Comparison of ENCODE assay signal across 32 cellular contexts in the genomic region with DNA sequence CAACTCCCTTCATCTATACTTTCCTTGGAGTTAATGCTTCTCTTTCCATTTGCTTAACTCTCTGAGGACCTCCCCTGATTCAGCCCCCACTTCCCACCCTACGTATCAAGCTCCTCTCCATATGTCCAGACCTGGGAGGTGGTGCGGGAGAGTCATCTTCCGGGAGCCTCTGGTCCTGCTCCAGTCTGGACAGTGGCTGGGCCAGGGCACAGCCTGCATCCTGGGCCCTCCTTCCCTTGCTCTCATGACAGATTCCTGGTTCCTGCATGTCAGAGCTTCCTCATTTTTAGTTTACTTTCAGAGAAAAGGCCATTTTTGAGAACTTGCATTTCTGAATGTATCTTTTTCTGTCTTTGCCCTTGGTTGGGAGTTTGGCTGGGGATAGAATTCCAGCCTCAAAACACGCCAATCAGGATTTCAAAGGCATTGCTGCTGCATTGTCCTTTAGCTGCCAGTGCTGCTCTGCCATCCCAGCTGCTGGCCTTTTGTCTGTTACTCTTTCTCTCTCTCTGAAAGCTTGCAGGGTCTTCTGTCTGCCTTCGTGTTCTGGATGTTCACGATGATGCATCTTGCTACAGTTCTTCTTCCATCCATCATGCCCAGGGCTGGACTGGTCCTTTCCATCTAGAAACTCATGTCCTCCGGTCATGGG. TPM values are rescaled to one million over a fixed set of nuclear protein-coding genes. Genes with fewer than 3 reads are reported as not detected.
"Had no signal": no experiment of that assay in that cellular context is flagged by ENCODE, and none has a peak within 500 bp of the region (broad histone marks: within the 10 kb centered on the region; RNA-seq: fewer than 3 reads in every experiment).

No MANE protein-coding gene starts in this region.

- ATAC-seq: activated CD4-positive, alpha-beta T cell treated with anti-CD3 and anti-CD28 coated beads for 36 hours; activated CD4-positive, CD25-positive, alpha-beta regulatory T cell treated with anti-CD3 and anti-CD28 coated beads, Interleukin-2, amount 50 U/mL, for 24 hours; activated naive CD4-positive, alpha-beta T cell treated with anti-CD3 and anti-CD28 coated beads, Interleukin-2, amount 50 U/mL, for 72 hours; activated T-cell treated with anti-CD3 and anti-CD28 coated beads, Interleukin-2, amount 50 U/mL, for 4 hours; body of pancreas; WTC11 had no signal

- H3K4me1 ChIP-seq: adrenal gland, body of pancreas, breast epithelium, SJCRH30 had no signal

- H3K4me3 Mint-ChIP-seq: activated CD4-positive, alpha-beta memory T cell treated with anti-CD3 and anti-CD28 coated beads for 36 hours; activated CD4-positive, alpha-beta T cell treated with anti-CD3 and anti-CD28 coated beads for 36 hours; activated naive CD4-positive, alpha-beta T cell treated with anti-CD3 and anti-CD28 coated beads for 36 hours; activated T-cell treated with anti-CD3 and anti-CD28 coated beads, Interleukin-2, amount 50 U/mL, for 4 hours; activated T-helper 1 cell treated with anti-CD3 and anti-CD28 coated beads, Interleukin-12 subunit alpha, Interleukin-12 subunit beta, Interleukin-2, Interleukin-4 antibody, amounts not matched to agents 30 ng/mL and 10 ng/mL and 1 ng/mL, durations not matched to agents 14 hours and 24 hours and 36 hours; T-helper 1 cell treated with Interleukin-12 subunit alpha and Interleukin-12 subunit beta and Interleukin-4 antibody, amounts not matched to agents 30 μg/mL and 1 μg/mL, for 36 hours; T-helper 2 cell treated with Interferon-gamma antibody and Interleukin-4, amounts not matched to agents 5 μg/mL and 100 μg/mL, for 36 hours; WTC11 had no signal

- H3K4me3 ChIP-seq: adrenal gland, body of pancreas, breast epithelium, MG63, SJCRH30, SK-N-MC had no signal

- H3K27me3 ChIP-seq: adrenal gland, breast epithelium had no signal

- H3K9me3 ChIP-seq: adrenal gland, body of pancreas, breast epithelium, MG63, SJCRH30 had no signal

- H3K27ac Mint-ChIP-seq: activated CD4-positive, alpha-beta memory T cell treated with anti-CD3 and anti-CD28 coated beads for 36 hours; activated CD4-positive, alpha-beta T cell treated with anti-CD3 and anti-CD28 coated beads for 36 hours; activated naive CD4-positive, alpha-beta T cell treated with anti-CD3 and anti-CD28 coated beads for 36 hours; activated naive CD4-positive, alpha-beta T cell treated with anti-CD3 and anti-CD28 coated beads, Interleukin-2, amount 50 U/mL, for 72 hours; activated T-helper 1 cell treated with anti-CD3 and anti-CD28 coated beads, Interleukin-12 subunit alpha, Interleukin-12 subunit beta, Interleukin-2, Interleukin-4 antibody, amounts not matched to agents 30 ng/mL and 10 ng/mL and 1 ng/mL, durations not matched to agents 14 hours and 24 hours and 36 hours; T-helper 1 cell treated with Interleukin-12 subunit alpha and Interleukin-12 subunit beta and Interleukin-4 antibody, amounts not matched to agents 30 μg/mL and 1 μg/mL, for 36 hours; T-helper 2 cell treated with Interferon-gamma antibody and Interleukin-4, amounts not matched to agents 5 μg/mL and 100 μg/mL, for 36 hours; WTC11 had no signal

- H3K27me3 Mint-ChIP-seq: activated CD4-positive, alpha-beta memory T cell treated with anti-CD3 and anti-CD28 coated beads for 36 hours; activated CD4-positive, alpha-beta T cell treated with anti-CD3 and anti-CD28 coated beads for 36 hours had no signal

- H3K27ac ChIP-seq: adrenal gland, body of pancreas, breast epithelium, SJCRH30, SK-N-MC had no signal

- H3K4me1 Mint-ChIP-seq: activated CD4-positive, alpha-beta T cell treated with anti-CD3 and anti-CD28 coated beads for 36 hours had no signal

- H3K36me3 ChIP-seq: adrenal gland, breast epithelium, MG63, SJCRH30 had no signal

- H3K36me3 Mint-ChIP-seq: activated CD4-positive, alpha-beta memory T cell treated with anti-CD3 and anti-CD28 coated beads for 36 hours; activated naive CD4-positive, alpha-beta T cell treated with anti-CD3 and anti-CD28 coated beads, Interleukin-2, amount 50 U/mL, for 72 hours; WTC11 had no signal

- H3K9me3 Mint-ChIP-seq: activated CD4-positive, alpha-beta memory T cell treated with anti-CD3 and anti-CD28 coated beads for 36 hours; activated naive CD4-positive, alpha-beta T cell treated with anti-CD3 and anti-CD28 coated beads for 36 hours; activated naive CD4-positive, alpha-beta T cell treated with anti-CD3 and anti-CD28 coated beads, Interleukin-2, amount 50 U/mL, for 72 hours; activated T-cell treated with anti-CD3 and anti-CD28 coated beads, Interleukin-2, amount 50 U/mL, for 4 hours; activated T-helper 1 cell treated with anti-CD3 and anti-CD28 coated beads, Interleukin-12 subunit alpha, Interleukin-12 subunit beta, Interleukin-2, Interleukin-4 antibody, amounts not matched to agents 30 ng/mL and 10 ng/mL and 1 ng/mL, durations not matched to agents 14 hours and 24 hours and 36 hours; T-helper 1 cell treated with Interleukin-12 subunit alpha and Interleukin-12 subunit beta and Interleukin-4 antibody, amounts not matched to agents 30 μg/mL and 1 μg/mL, for 36 hours; T-helper 2 cell treated with Interferon-gamma antibody and Interleukin-4, amounts not matched to agents 5 μg/mL and 100 μg/mL, for 36 hours; WTC11 had no signal

- DNase-seq: activated CD4-positive, alpha-beta memory T cell treated with anti-CD3 and anti-CD28 coated beads for 36 hours; activated CD4-positive, alpha-beta T cell treated with anti-CD3 and anti-CD28 coated beads for 36 hours; activated CD4-positive, alpha-beta T cell treated with anti-CD3 and anti-CD28 coated beads, Interleukin-2, amount 50 U/mL, for 1 hour; activated CD8-positive, alpha-beta memory T cell treated with anti-CD3 and anti-CD28 coated beads, Interleukin-2, amount 50 U/mL, for 4 hours; activated gamma-delta T cell treated with Interleukin-2 at 50 U/mL for 16 hours; activated naive CD4-positive, alpha-beta T cell treated with anti-CD3 and anti-CD28 coated beads for 36 hours; activated T-cell treated with anti-CD3 and anti-CD28 coated beads for 4 hours; activated T-cell treated with anti-CD3 and anti-CD28 coated beads, Interleukin-2, amount 50 U/mL, for 4 hours; adrenal gland; body of pancreas; KG1; MG63; NCI-H1105; NCI-H1417 treated with DMSO at 0.1 percent for 48 hours; NCI-H187 treated with DMSO at 0.1 percent for 48 hours; NCI-H2081; NCI-H2171; NCI-H510A; NCI-H526; NCI-H748 treated with DMSO at 0.1 percent for 48 hours; NK-92 treated with Interleukin-12 subunit alpha and Interleukin-12 subunit beta, amount 100 ng/mL, for 24 hours; OCI-M1; SHP77; SJCRH30 had no signal

RNA-seq across cellular contexts. Expression of a gene that starts 54.7 kb away (rescaled TPM):
- total RNA-seq: activated naive CD4-positive, alpha-beta T cell treated with anti-CD3 and anti-CD28 coated beads, Interleukin-2, amount 50 U/mL, for 72 hours; activated T-helper 1 cell treated with anti-CD3 and anti-CD28 coated beads, Interleukin-12 subunit alpha, Interleukin-12 subunit beta, Interleukin-2, Interleukin-4 antibody, amounts not matched to agents 30 ng/mL and 10 ng/mL and 1 ng/mL, durations not matched to agents 14 hours and 24 hours and 36 hours; SJCRH30 had no signal
